ENCODE assay signal across 18 cellular contexts in genomic region chr2:109379507-109379906, GRCh38.
DNase-seq lines count a peak whose midpoint lies in the region; ATAC-seq and TF ChIP-seq lines count a peak whose summit lies in the region.
"Had no signal": no experiment of that assay in that cellular context is flagged by ENCODE, and none has a peak within 500 bp of the region (broad histone marks: within the 10 kb centered on the region; RNA-seq: fewer than 3 reads in every experiment).

No MANE protein-coding gene starts in this region.

- H3K36me3 Mint-ChIP-seq in glutamatergic neuron (ENCODE audit: unreplicated experiment) (no peaks in the 10 kb centered on the region), nephron progenitor cell (ENCODE audit: low read depth) (no peaks in the 10 kb centered on the region)

- intact Hi-C loops in left lung (cut with DNase I), result no loop called here

- TF ChIP-seq CTCF in left lung (IDR thresholded peaks at IDR 0.05) (no peak), glutamatergic neuron (IDR thresholded peaks at IDR 0.05; ENCODE audit: partially characterized antibody, unreplicated experiment) (no peak), nephron progenitor cell (IDR thresholded peaks at IDR 0.05) (no peak)

- peaks cover 7 to 14% of the 10 kb centered on the region in 2 donors for H3K4me1 ChIP-seq in left lung
- H3K4me1 ChIP-seq: A549, HAP-1 had no signal

- no peak for ATAC-seq in left lung
- ATAC-seq: K562, Right ventricle myocardium inferior had no signal

- no peak overlapping the region for H3K27ac ChIP-seq in left lung
- H3K27ac ChIP-seq: A549, C4-2B, PC-9 had no signal

- no peak overlapping the region for H3K27ac Mint-ChIP-seq in glutamatergic neuron (ENCODE audit: unreplicated experiment)
- no peak overlapping the region for H3K27ac Mint-ChIP-seq in nephron progenitor cell

- H3K27me3 Mint-ChIP-seq in glutamatergic neuron (ENCODE audit: unreplicated experiment) (peaks cover 10% of the 10 kb centered on the region), nephron progenitor cell (ENCODE audit: low read depth, poor library complexity) (peaks cover 5% of the 10 kb centered on the region)

- peak; percentile 46 for DNase-seq in activated effector memory CD4-positive, alpha-beta T cell treated with anti-CD3 and anti-CD28 coated beads, Interleukin-2, amount 50 U/mL, for 16 hours
- no peak for DNase-seq in activated effector memory CD4-positive, alpha-beta T cell treated with Interleukin-2 at 50 U/mL for 16 hours
- DNase-seq in cerebellum (ENCODE audit: low spot score), result peak; percentile 57
- peak; percentile 8 to 20 for DNase-seq in left lung
- DNase-seq in NCI-H524 treated with DMSO at 0.1 percent for 48 hours (lab: John Stamatoyannopoulos, UW), result no peak
- no peak for DNase-seq in NCI-H69 (lab: John Stamatoyannopoulos, UW)
- DNase-seq in glutamatergic neuron, result no peak
- no peak for DNase-seq in nephron progenitor cell
- DNase-seq: COR-L47, NCI-H146, NCI-H2081 treated with DMSO at 0.1 percent for 48 hours, NCI-H748 treated with DMSO at 0.1 percent for 48 hours, PC-9 had no signal

- no peaks in the 10 kb centered on the region for H3K9me3 ChIP-seq in left lung
- H3K9me3 ChIP-seq: A549, HAP-1 had no signal

- H3K4me3 ChIP-seq in left lung, result no peak overlapping the region
- H3K4me3 ChIP-seq: A549, HAP-1, K562, PC-9 had no signal

- no peaks in the 10 kb centered on the region for H3K36me3 ChIP-seq in left lung
- H3K36me3 ChIP-seq: HAP-1 had no signal

- H3K4me1 Mint-ChIP-seq in glutamatergic neuron (ENCODE audit: low read depth, unreplicated experiment) (peaks cover 5% of the 10 kb centered on the region), nephron progenitor cell (peaks cover 39% of the 10 kb centered on the region)

- H3K4me3 Mint-ChIP-seq in glutamatergic neuron (ENCODE audit: unreplicated experiment) (no peak overlapping the region), nephron progenitor cell (no peak overlapping the region)

- H3K9me3 Mint-ChIP-seq in glutamatergic neuron (ENCODE audit: unreplicated experiment) (peaks cover 9% of the 10 kb centered on the region), nephron progenitor cell (no peaks in the 10 kb centered on the region)

- no peaks in the 10 kb centered on the region for H3K27me3 ChIP-seq in left lung

Comparison
In these comparisons a context has a peak if more than half of its experiments do, and no peak if none do; other contexts are left out.
1. DNase-seq: peak in activated effector memory CD4-positive, alpha-beta T cell treated with anti-CD3 and anti-CD28 coated beads, Interleukin-2, amount 50 U/mL, for 16 hours (single experiment), cerebellum (single experiment) and left lung (2 of 2); none in activated effector memory CD4-positive, alpha-beta T cell treated with Interleukin-2 at 50 U/mL for 16 hours (single experiment), NCI-H524 treated with DMSO at 0.1 percent for 48 hours (single experiment), NCI-H69 (single experiment), glutamatergic neuron (single experiment) and nephron progenitor cell (single experiment).